In the genomic region with DNA sequence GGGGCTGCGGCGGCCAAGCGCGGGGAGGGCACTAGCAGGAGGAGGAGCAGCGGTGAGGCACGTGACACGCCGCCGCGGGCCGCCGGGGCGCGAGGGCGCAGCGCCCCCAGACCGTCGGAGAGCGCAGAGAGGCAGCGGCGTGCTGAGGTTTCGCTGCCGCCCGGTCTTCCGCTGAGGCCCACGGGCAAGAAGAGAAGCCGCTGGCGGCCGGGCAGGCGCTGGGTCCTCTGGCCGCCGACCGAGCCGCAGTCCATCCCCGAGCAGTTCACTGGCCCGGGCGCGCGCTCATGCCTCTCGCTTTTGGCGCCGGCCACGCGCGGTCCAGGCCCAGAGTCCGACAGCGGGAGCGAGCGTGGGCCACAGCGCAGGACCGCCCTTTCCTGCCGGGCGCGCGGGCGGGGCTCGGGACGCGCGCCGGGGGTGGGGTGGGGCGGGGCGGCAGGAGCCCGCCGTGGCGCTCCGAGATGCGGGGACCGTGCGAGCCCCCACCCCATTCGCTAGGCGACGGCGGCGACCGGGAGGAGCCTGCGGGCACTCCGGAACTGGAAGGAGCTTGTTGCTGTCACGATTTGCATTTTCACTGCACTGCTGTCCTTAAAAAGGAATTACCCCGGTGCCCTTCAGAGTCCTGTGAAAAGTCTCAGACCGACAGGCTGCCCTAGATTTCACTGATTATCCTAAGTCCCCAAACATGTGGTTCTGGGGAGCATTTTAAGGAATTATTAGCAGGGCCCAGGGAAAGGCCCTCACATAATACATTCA, we compare ENCODE assay signal across 1 cellular context.
TF ChIP-seq lines count a peak whose summit lies in the region.

A gene with protein sequence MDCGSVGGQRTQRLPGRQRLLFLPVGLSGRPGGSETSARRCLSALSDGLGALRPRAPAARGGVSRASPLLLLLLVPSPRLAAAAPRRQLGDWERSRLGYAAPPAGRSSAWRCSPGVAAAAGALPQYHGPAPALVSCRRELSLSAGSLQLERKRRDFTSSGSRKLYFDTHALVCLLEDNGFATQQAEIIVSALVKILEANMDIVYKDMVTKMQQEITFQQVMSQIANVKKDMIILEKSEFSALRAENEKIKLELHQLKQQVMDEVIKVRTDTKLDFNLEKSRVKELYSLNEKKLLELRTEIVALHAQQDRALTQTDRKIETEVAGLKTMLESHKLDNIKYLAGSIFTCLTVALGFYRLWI (minus strand): TSS at position 382 of the 762 bp plus-strand sequence. CDS start 128 bp downstream, at position 254.

TF ChIP-seq in K562, 482 proteins besides CTCF, POLR2A, EP300 and RAD21 (continued from another document and continues in another):
- TF ChIP-seq ZNF584 (CRISPR knock-in tag; IDR thresholded peaks at IDR 0.05; ENCODE audit: low read depth) (0 out of 2 replicates have a peak, but pooled peaks have one; percentile 44), ZNF551 (CRISPR knock-in tag; IDR thresholded peaks at IDR 0.05) (no peak), CLOCK (CRISPR knock-in tag; IDR thresholded peaks at IDR 0.05; ENCODE audit: borderline replicate concordance) (no peak), JUNB (CRISPR knock-in tag; conservative IDR thresholded peaks at IDR 0.05) (0 out of 2 replicates have a peak, but pooled peaks have one; percentile 25), HES1 (IDR thresholded peaks at IDR 0.05; ENCODE audit: low read depth) (no peak), RBM15 (IDR thresholded peaks at IDR 0.05; ENCODE audit: insufficient read depth, low read length) (no peak), PHF8 (IDR thresholded peaks at IDR 0.05; ENCODE audit: borderline replicate concordance, low read length) (peak; percentile 90; the same call in 1 of the 2 replicates), ZNF12 (CRISPR knock-in tag; IDR thresholded peaks at IDR 0.05) (no peak), MEF2D (tag; conservative IDR thresholded peaks at IDR 0.05; ENCODE audit: low read depth) (no peak), POLR2B (IDR thresholded peaks at IDR 0.05; ENCODE audit: low read depth, partially characterized antibody) (peak; percentile 76), MEIS2 (IDR thresholded peaks at IDR 0.05; ENCODE audit: partially characterized antibody) (no peak), KDM4B (IDR thresholded peaks at IDR 0.05; ENCODE audit: borderline replicate concordance in 2 of 2, low read depth in 1 of 2) (peak in 1 of 2 experiments; percentile 76; a peak in 1 of 4 replicates), ZNF395 (CRISPR knock-in tag; IDR thresholded peaks at IDR 0.05) (peak; percentile 97), JUN (IDR thresholded peaks at IDR 0.05; ENCODE audit: borderline replicate concordance, low read depth, low read length) (no peak; the same call in 1 of the 2 replicates), JUN (CRISPR knock-in tag; IDR thresholded peaks at IDR 0.05; ENCODE audit: borderline replicate concordance) (no peak), ZBTB17 (CRISPR knock-in tag; IDR thresholded peaks at IDR 0.05) (peak; percentile 88), HDAC2 (IDR thresholded peaks at IDR 0.05) (no peak), REST (CRISPR knock-in tag; IDR thresholded peaks at IDR 0.05; ENCODE audit: low read depth) (peak; percentile 83), ILK (tag; IDR thresholded peaks at IDR 0.05; ENCODE audit: borderline replicate concordance, low read depth) (no peak), ZNF431 (CRISPR knock-in tag; IDR thresholded peaks at IDR 0.05) (peak; percentile 75; the same call in 1 of the 2 replicates), TRIM28 (IDR thresholded peaks at IDR 0.05) (no peak), MAZ (CRISPR knock-in tag; conservative IDR thresholded peaks at IDR 0.05 in 1 of 2, IDR thresholded peaks at IDR 0.05 in 1 of 2) (peak; percentile 96 to 98), DMBX1 (CRISPR knock-in tag; IDR thresholded peaks at IDR 0.05; ENCODE audit: borderline replicate concordance) (peak; percentile 84), ZBTB1 (CRISPR knock-in tag; IDR thresholded peaks at IDR 0.05; ENCODE audit: borderline replicate concordance, low read depth) (peak; percentile 39; the same call in 1 of the 2 replicates), HNRNPL (IDR thresholded peaks at IDR 0.05; ENCODE audit: low read depth, low read length) (peak; percentile 74), CC2D1A (IDR thresholded peaks at IDR 0.05) (no peak), RBFOX2 (IDR thresholded peaks at IDR 0.05; ENCODE audit: low read depth, low read length) (peak; percentile 98), MTA3 (IDR thresholded peaks at IDR 0.05; ENCODE audit: borderline replicate concordance) (peak; percentile 95), LCOR (CRISPR knock-in tag; IDR thresholded peaks at IDR 0.05) (no peak; the same call in 1 of the 2 replicates)
- TF ChIP-seq, protein P1, sequence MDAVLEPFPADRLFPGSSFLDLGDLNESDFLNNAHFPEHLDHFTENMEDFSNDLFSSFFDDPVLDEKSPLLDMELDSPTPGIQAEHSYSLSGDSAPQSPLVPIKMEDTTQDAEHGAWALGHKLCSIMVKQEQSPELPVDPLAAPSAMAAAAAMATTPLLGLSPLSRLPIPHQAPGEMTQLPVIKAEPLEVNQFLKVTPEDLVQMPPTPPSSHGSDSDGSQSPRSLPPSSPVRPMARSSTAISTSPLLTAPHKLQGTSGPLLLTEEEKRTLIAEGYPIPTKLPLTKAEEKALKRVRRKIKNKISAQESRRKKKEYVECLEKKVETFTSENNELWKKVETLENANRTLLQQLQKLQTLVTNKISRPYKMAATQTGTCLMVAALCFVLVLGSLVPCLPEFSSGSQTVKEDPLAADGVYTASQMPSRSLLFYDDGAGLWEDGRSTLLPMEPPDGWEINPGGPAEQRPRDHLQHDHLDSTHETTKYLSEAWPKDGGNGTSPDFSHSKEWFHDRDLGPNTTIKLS (IDR thresholded peaks at IDR 0.05; ENCODE audit: borderline replicate concordance, low read depth), result peak; percentile 78; the same call in 1 of the 2 replicates
- TF ChIP-seq, protein P2, sequence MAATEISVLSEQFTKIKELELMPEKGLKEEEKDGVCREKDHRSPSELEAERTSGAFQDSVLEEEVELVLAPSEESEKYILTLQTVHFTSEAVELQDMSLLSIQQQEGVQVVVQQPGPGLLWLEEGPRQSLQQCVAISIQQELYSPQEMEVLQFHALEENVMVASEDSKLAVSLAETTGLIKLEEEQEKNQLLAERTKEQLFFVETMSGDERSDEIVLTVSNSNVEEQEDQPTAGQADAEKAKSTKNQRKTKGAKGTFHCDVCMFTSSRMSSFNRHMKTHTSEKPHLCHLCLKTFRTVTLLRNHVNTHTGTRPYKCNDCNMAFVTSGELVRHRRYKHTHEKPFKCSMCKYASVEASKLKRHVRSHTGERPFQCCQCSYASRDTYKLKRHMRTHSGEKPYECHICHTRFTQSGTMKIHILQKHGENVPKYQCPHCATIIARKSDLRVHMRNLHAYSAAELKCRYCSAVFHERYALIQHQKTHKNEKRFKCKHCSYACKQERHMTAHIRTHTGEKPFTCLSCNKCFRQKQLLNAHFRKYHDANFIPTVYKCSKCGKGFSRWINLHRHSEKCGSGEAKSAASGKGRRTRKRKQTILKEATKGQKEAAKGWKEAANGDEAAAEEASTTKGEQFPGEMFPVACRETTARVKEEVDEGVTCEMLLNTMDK (IDR thresholded peaks at IDR 0.05; ENCODE audit: borderline replicate concordance, insufficient read depth, low read depth, low read length, poor library complexity, severe bottlenecking), result peak; percentile 21
- TF ChIP-seq, protein P3, sequence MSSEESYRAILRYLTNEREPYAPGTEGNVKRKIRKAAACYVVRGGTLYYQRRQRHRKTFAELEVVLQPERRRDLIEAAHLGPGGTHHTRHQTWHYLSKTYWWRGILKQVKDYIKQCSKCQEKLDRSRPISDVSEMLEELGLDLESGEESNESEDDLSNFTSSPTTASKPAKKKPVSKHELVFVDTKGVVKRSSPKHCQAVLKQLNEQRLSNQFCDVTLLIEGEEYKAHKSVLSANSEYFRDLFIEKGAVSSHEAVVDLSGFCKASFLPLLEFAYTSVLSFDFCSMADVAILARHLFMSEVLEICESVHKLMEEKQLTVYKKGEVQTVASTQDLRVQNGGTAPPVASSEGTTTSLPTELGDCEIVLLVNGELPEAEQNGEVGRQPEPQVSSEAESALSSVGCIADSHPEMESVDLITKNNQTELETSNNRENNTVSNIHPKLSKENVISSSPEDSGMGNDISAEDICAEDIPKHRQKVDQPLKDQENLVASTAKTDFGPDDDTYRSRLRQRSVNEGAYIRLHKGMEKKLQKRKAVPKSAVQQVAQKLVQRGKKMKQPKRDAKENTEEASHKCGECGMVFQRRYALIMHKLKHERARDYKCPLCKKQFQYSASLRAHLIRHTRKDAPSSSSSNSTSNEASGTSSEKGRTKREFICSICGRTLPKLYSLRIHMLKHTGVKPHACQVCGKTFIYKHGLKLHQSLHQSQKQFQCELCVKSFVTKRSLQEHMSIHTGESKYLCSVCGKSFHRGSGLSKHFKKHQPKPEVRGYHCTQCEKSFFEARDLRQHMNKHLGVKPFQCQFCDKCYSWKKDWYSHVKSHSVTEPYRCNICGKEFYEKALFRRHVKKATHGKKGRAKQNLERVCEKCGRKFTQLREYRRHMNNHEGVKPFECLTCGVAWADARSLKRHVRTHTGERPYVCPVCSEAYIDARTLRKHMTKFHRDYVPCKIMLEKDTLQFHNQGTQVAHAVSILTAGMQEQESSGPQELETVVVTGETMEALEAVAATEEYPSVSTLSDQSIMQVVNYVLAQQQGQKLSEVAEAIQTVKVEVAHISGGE (CRISPR knock-in tag; IDR thresholded peaks at IDR 0.05), result peak in 1 of 3 experiments; percentile 80; a peak in 2 of 6 replicates
- TF ChIP-seq, protein P4, sequence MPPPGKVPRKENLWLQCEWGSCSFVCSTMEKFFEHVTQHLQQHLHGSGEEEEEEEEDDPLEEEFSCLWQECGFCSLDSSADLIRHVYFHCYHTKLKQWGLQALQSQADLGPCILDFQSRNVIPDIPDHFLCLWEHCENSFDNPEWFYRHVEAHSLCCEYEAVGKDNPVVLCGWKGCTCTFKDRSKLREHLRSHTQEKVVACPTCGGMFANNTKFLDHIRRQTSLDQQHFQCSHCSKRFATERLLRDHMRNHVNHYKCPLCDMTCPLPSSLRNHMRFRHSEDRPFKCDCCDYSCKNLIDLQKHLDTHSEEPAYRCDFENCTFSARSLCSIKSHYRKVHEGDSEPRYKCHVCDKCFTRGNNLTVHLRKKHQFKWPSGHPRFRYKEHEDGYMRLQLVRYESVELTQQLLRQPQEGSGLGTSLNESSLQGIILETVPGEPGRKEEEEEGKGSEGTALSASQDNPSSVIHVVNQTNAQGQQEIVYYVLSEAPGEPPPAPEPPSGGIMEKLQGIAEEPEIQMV (tag; conservative IDR thresholded peaks at IDR 0.05; ENCODE audit: low read depth), result no peak
